In genomic region chr7:42218248-42218647, GRCh38 we compare ENCODE assay signal across 25 cellular contexts. TPM values are rescaled to one million over a fixed set of nuclear protein-coding genes. Genes with fewer than 3 reads are reported as not detected.
"Had no signal": no experiment of that assay in that cellular context is flagged by ENCODE, and none has a peak within 500 bp of the region (broad histone marks: within the 10 kb centered on the region; RNA-seq: fewer than 3 reads in every experiment).

No MANE protein-coding gene starts in this region.

- DNase-seq: activated CD4-positive, alpha-beta T cell treated with anti-CD3 and anti-CD28 coated beads for 1 hour; activated CD4-positive, alpha-beta T cell treated with anti-CD3 and anti-CD28 coated beads, Interleukin-2, amount 50 U/mL, for 1 hour; activated CD8-positive, alpha-beta T cell treated with anti-CD3 and anti-CD28 coated beads, Interleukin-2, amount 10 ng/mL, durations not matched to agents 7 days and 5 days; activated gamma-delta T cell treated with Interleukin-2 at 50 U/mL for 16 hours; adrenal gland; dorsolateral prefrontal cortex; effector memory CD8-positive, alpha-beta T cell; heart right ventricle; kidney glomerular epithelial cell; left ventricle myocardium inferior; posterior cingulate gyrus; spleen; stimulated activated CD4-positive, alpha-beta T cell treated with anti-CD3 and anti-CD28 coated beads, Interleukin-4, amount 100 ng/mL, for 1 hour; stimulated activated naive CD8-positive, alpha-beta T cell treated with anti-CD3 and anti-CD28 coated beads, Interleukin-15, Interleukin-2, amounts not matched to agents 100 U/mL and 50 U/mL, for 24 hours; T-cell; thyroid gland; upper lobe of right lung; WERI-Rb-1 had no signal

- H3K9me3 Mint-ChIP-seq: central memory CD8-positive, alpha-beta T cell; T-helper 2 cell treated with Interferon-gamma antibody and Interleukin-4, amounts not matched to agents 5 μg/mL and 100 μg/mL, for 36 hours had no signal

- FAIRE-seq: colon, TTC549 had no signal

- H3K27me3 ChIP-seq: adrenal gland, ascending aorta, esophagus muscularis mucosa, heart right ventricle, spleen, thyroid gland, upper lobe of right lung had no signal

- H3K4me1 ChIP-seq: adrenal gland, ascending aorta, spleen, upper lobe of right lung had no signal

- H3K27ac ChIP-seq: adrenal gland, ascending aorta, dorsolateral prefrontal cortex, heart right ventricle, left ventricle myocardium inferior, spleen, upper lobe of right lung, WERI-Rb-1 had no signal

- H3K4me1 Mint-ChIP-seq: activated naive CD4-positive, alpha-beta T cell treated with anti-CD3 and anti-CD28 coated beads, Interleukin-2, amount 50 U/mL, for 24 hours; central memory CD8-positive, alpha-beta T cell; T-cell had no signal

- ATAC-seq: activated CD8-positive, alpha-beta T cell treated with anti-CD3 and anti-CD28 coated beads, Interleukin-2, amount 10 ng/mL, durations not matched to agents 7 days and 5 days; effector memory CD8-positive, alpha-beta T cell; heart right ventricle; stimulated activated naive CD8-positive, alpha-beta T cell treated with anti-CD3 and anti-CD28 coated beads, Interleukin-15, Interleukin-2, amounts not matched to agents 100 U/mL and 50 U/mL, for 24 hours; T-cell; upper lobe of right lung had no signal

- H3K27ac Mint-ChIP-seq: activated CD8-positive, alpha-beta T cell treated with anti-CD3 and anti-CD28 coated beads, Interleukin-2, amount 10 ng/mL, durations not matched to agents 7 days and 5 days; activated naive CD4-positive, alpha-beta T cell treated with anti-CD3 and anti-CD28 coated beads, Interleukin-2, amount 50 U/mL, for 24 hours; effector memory CD8-positive, alpha-beta T cell; T-cell; T-helper 2 cell treated with Interferon-gamma antibody and Interleukin-4, amounts not matched to agents 5 μg/mL and 100 μg/mL, for 36 hours had no signal

- H3K36me3 Mint-ChIP-seq: activated naive CD4-positive, alpha-beta T cell treated with anti-CD3 and anti-CD28 coated beads, Interleukin-2, amount 50 U/mL, for 24 hours; T-cell had no signal

- H3K27me3 Mint-ChIP-seq: central memory CD8-positive, alpha-beta T cell; T-cell had no signal

- H3K4me3 Mint-ChIP-seq: activated CD8-positive, alpha-beta T cell treated with anti-CD3 and anti-CD28 coated beads, Interleukin-2, amount 10 ng/mL, durations not matched to agents 7 days and 5 days; activated naive CD4-positive, alpha-beta T cell treated with anti-CD3 and anti-CD28 coated beads, Interleukin-2, amount 50 U/mL, for 24 hours; central memory CD8-positive, alpha-beta T cell; effector memory CD8-positive, alpha-beta T cell; T-cell; T-helper 2 cell treated with Interferon-gamma antibody and Interleukin-4, amounts not matched to agents 5 μg/mL and 100 μg/mL, for 36 hours had no signal

- H3K4me3 ChIP-seq: adrenal gland, ascending aorta, dorsolateral prefrontal cortex, esophagus muscularis mucosa, heart right ventricle, left ventricle myocardium inferior, spleen, thyroid gland, upper lobe of right lung had no signal

- H3K36me3 ChIP-seq: adrenal gland, left ventricle myocardium inferior, spleen, thyroid gland, upper lobe of right lung, WERI-Rb-1 had no signal

- H3K9me3 ChIP-seq: ascending aorta, esophagus muscularis mucosa, heart right ventricle, left ventricle myocardium inferior, spleen, thyroid gland, upper lobe of right lung had no signal

RNA-seq across cellular contexts. Expression of gene GLI3, which starts 18.8 kb away (rescaled TPM):
- total RNA-seq: activated CD8-positive, alpha-beta T cell treated with anti-CD3 and anti-CD28 coated beads, Interleukin-2, amount 10 ng/mL, durations not matched to agents 7 days and 5 days had no signal
